8 cellular contexts compared by ENCODE assay signal in genomic region chr12:2291182-2291832, GRCh38.
DNase-seq lines count a peak whose midpoint lies in the region; ATAC-seq, FAIRE-seq and TF ChIP-seq lines count a peak whose summit lies in the region.

No MANE protein-coding gene starts in this region.

- no peaks in the 10 kb centered on the region for H3K4me1 ChIP-seq in pancreas

- DNase-seq in SIG-M5 treated with dmso at 0.1 percent for 504 hours (lab: John Stamatoyannopoulos, UW; ENCODE audit: unreplicated experiment) (peak; percentile 59), SIG-M5 (lab: John Stamatoyannopoulos, UW) (no peak), HuH-7 (ENCODE audit: low spot score) (peak; percentile 72), SKM-1 (lab: John Stamatoyannopoulos, UW; ENCODE audit: unreplicated experiment) (peak; percentile 11), erythroblast (lab: John Stamatoyannopoulos, UW) (peak; percentile 32 to 64), pancreas (peak in 1 of 6 donors; percentile 27)

- FAIRE-seq in pancreas (lab: Jason Lieb, UNC): no peak

- H3K27me3 ChIP-seq in pancreas: no peaks in the 10 kb centered on the region

- H3K4me3 ChIP-seq in pancreas: no peak overlapping the region

- intact Hi-C loops in pancreas (cut with DNase I): no loop called here

- peak in 2 of 4 donors; percentile 71 to 74 for ATAC-seq in pancreas
- no peak for ATAC-seq in HG03439 (IDR thresholded peaks at IDR 0.05; ENCODE audit: unreplicated experiment)
- no peak for ATAC-seq in HG02870 (IDR thresholded peaks at IDR 0.05; ENCODE audit: unreplicated experiment)

- H3K36me3 ChIP-seq in pancreas: no peaks in the 10 kb centered on the region

- H3K27ac ChIP-seq in pancreas: no peak overlapping the region

- TF ChIP-seq POLR2A in erythroblast (IDR thresholded peaks at IDR 0.05; ENCODE audit: low read length): no peak

- WGBS in pancreas, 2 donors: 52 to 66% methylated on average over 15 of the region's 15 CpGs

- H3K9me3 ChIP-seq in pancreas: no peaks in the 10 kb centered on the region

- peak; percentile 47 to 64 (median 61) for TF ChIP-seq CTCF in pancreas (IDR thresholded peaks at IDR 0.05)
